2 cellular contexts compared by ENCODE assay signal in genomic region chr17:50649042-50649908, GRCh38.
A peak's percentile ranks its signal among the peaks of the same experiment; 100 is the strongest.
TF ChIP-seq lines count a peak whose summit lies in the region.

No MANE protein-coding gene starts in this region.

TF ChIP-seq in GM23338, 12 proteins besides CTCF, POLR2A, EP300 and RAD21:
- no peak for TF ChIP-seq STAT1 (IDR thresholded peaks at IDR 0.05; ENCODE audit: unreplicated experiment)
- TF ChIP-seq CREB1 (CRISPR knock-in tag; IDR thresholded peaks at IDR 0.05; ENCODE audit: low read depth), result peak; percentile 19; the same call in 1 of the 2 replicates

TF ChIP-seq in IMR-90, 13 proteins besides CTCF, POLR2A, EP300 and RAD21 (continued from another document):
- TF ChIP-seq ELK1 (IDR thresholded peaks at IDR 0.05; ENCODE audit: borderline replicate concordance, low read depth, low read length) (no peak), FOS (IDR thresholded peaks at IDR 0.05; ENCODE audit: low read depth, low read length) (no peak), CHD1 (IDR thresholded peaks at IDR 0.05; ENCODE audit: low read depth, low read length) (no peak)
